11 cellular contexts compared by ENCODE assay signal in the genomic region with DNA sequence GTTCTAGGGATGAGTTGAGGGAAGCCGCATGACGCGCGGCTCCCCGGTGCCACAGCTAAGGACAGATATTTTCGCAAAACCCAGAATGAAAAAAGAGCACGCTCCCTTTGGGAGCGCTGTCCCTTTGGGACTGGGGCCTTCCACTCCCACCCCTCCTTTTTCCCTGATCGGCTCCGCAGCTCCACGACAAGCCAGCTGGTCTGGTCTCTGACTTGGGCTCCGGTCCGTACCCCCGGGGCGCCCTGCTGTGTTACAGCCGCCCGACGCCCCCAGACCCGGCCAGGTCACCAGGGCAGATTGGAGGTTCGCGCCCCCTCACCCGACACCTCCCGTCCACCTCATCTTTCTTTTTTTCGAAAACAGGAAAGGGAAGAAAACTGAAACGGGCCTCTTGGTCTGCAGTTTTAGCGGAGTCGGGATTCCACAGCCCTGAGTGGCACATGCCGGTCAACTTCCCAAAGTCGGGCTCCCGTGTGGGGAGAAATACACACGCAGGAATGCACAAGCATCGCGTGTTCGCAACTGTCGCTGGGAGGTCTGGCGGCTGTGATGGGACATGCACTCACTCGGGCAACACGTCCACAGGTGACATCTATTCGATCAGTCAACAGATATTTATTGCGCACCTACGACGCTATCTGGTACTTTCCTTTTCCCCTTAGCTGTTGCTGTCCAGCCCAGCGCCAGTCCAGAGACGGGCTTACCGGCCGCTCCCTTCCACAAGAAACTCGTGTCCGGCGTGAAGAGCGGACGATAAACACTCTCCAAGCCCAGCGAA.
A peak's percentile ranks its signal among the peaks of the same experiment; 100 is the strongest.
DNase-seq lines count a peak whose midpoint lies in the region; ATAC-seq and TF ChIP-seq lines count a peak whose summit lies in the region.
"Had no signal": no experiment of that assay in that cellular context is flagged by ENCODE, and none has a peak within 500 bp of the region (broad histone marks: within the 10 kb centered on the region; RNA-seq: fewer than 3 reads in every experiment).

No MANE protein-coding gene starts in this region.

- H3K4me3 ChIP-seq in GM12864 (ENCODE audit: low read depth, low read length) (peak overlapping the region; percentile 2), brain microvascular endothelial cell (ENCODE audit: low read depth, low read length) (peak overlapping the region; percentile 55), skeletal muscle cell (ENCODE audit: low read depth, low read length) (peak overlapping the region; percentile 48)

- no peak overlapping the region for H3K27ac ChIP-seq in brain microvascular endothelial cell

- TF ChIP-seq CTCF in GM12864 (IDR thresholded peaks at IDR 0.05; ENCODE audit: low read depth, low read length, missing control alignments) (no peak), brain microvascular endothelial cell (IDR thresholded peaks at IDR 0.05; ENCODE audit: low read depth, low read length, missing control alignments) (no peak)

- H3K27me3 ChIP-seq in brain microvascular endothelial cell (replicated peaks): peaks cover 28% of the 10 kb centered on the region

- no peak for DNase-seq in GM12864 (ENCODE audit: low read depth)
- DNase-seq in brain microvascular endothelial cell: no peak
- DNase-seq in islet precursor cell: peak; percentile 69
- no peak for DNase-seq in skeletal muscle cell (ENCODE audit: low read depth)
- DNase-seq in dedifferentiated amniotic fluid mesenchymal stem cell (ENCODE audit: extremely low spot score): no peak
- DNase-seq: NCI-H1417; SIG-M5; stimulated activated CD4-positive, alpha-beta T cell treated with anti-CD3 and anti-CD28 coated beads, Interleukin-12 subunit alpha, Interleukin-12 subunit beta, amount 100 ng/mL, for 4 hours had no signal

- in situ Hi-C loops in brain microvascular endothelial cell (cut with HindIII; ENCODE audit: low pct_ligation_motif_present, low sequenced_read_pairs): no loop called here

- H3K36me3 ChIP-seq in brain microvascular endothelial cell (replicated peaks): no peaks in the 10 kb centered on the region

- ATAC-seq in GM21447 (IDR thresholded peaks at IDR 0.05; ENCODE audit: unreplicated experiment) (no peak), GM21529 (IDR thresholded peaks at IDR 0.05; ENCODE audit: unreplicated experiment) (no peak), GM19035 (IDR thresholded peaks at IDR 0.05; ENCODE audit: unreplicated experiment) (no peak)

Comparison
In these comparisons a context has a peak if more than half of its experiments do, and no peak if none do; other contexts are left out.
1. H3K4me3 ChIP-seq: peak in every context shown above with its lines; median percentile 55 in brain microvascular endothelial cell; 48 in skeletal muscle cell; 2 in GM12864.